ENCODE assay signal across 21 cellular contexts in the genomic region with DNA sequence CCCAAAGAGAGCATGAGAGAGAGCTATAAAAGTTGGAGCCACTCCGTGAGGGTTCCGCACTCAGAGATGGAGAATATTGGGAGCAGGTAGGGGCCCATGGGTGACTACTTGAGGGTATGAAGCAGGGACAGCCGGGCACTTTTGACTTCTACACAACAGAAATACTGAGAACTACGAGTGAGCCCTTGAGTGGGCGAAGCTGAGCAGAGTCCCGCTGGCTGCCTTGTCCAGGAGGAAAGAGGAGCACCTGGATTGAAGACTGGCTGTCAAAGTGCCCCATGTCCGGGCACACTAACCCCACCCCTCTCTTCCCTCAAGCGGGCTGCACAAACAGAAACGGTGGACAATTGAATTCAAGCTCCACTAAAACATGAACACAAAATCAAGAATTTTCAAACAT. TPM values are rescaled to one million over a fixed set of nuclear protein-coding genes. Genes with fewer than 3 reads are reported as not detected.
DNase-seq lines count a peak whose midpoint lies in the region; ATAC-seq, FAIRE-seq and TF ChIP-seq lines count a peak whose summit lies in the region.
"Had no signal": no experiment of that assay in that cellular context is flagged by ENCODE, and none has a peak within 500 bp of the region (broad histone marks: within the 10 kb centered on the region; RNA-seq: fewer than 3 reads in every experiment).

No MANE protein-coding gene starts in this region.

- POLR2A ChIA-PET in activated naive CD8-positive, alpha-beta T cell treated with anti-CD3 and anti-CD28 coated beads, Interleukin-2, amount 10 ng/mL, durations not matched to agents 7 days and 5 days (lab: Charles Lee): interaction anchor here (1.4 to 12.7 kb wide), 4 partner anchors 8 to 32 kb away, joined by 6 to 204 read pairs (median 53); no protein-coding TSS in a partner anchor
- POLR2A ChIA-PET in PC-3 (lab: Charles Lee; ENCODE audit: unreplicated experiment): no interaction called here

- peaks cover 99% of the 10 kb centered on the region for H3K79me2 ChIP-seq in Loucy (ENCODE audit: insufficient read depth, low read length)
- H3K79me2 ChIP-seq in PC-3 (ENCODE audit: low read length): no peaks in the 10 kb centered on the region

- H3K27ac ChIP-seq in spleen (peak overlapping the region in 6 of 8 donors; percentile 6 to 88 (median 62)), PC-3 (ENCODE audit: low read length) (no peak overlapping the region)
- H3K27ac ChIP-seq: left lung, suprapubic skin had no signal

- H3F3A ChIP-seq in Loucy (ENCODE audit: low read depth): peaks cover under 1% of the 10 kb centered on the region; the same call in 1 of the 2 replicates
- H3F3A ChIP-seq in PC-3 (ENCODE audit: low read length, unreplicated experiment): no peaks in the 10 kb centered on the region

- no peaks in the 10 kb centered on the region for H4K20me1 ChIP-seq in Loucy (ENCODE audit: insufficient read depth, low read length, poor library complexity, severe bottlenecking)
- no peaks in the 10 kb centered on the region for H4K20me1 ChIP-seq in PC-3 (ENCODE audit: low read length)

- no peaks in the 10 kb centered on the region for H3K27me3 ChIP-seq in Loucy (ENCODE audit: insufficient read depth, low read length, poor library complexity, severe bottlenecking)
- no peaks in the 10 kb centered on the region for H3K27me3 ChIP-seq in spleen (replicated peaks in 1 of 7)
- H3K27me3 ChIP-seq in PC-3 (ENCODE audit: low read length): no peaks in the 10 kb centered on the region
- H3K27me3 ChIP-seq: left lung, suprapubic skin had no signal

- H3K9me3 ChIP-seq in Loucy (ENCODE audit: insufficient read depth, low read depth, low read length) (no peaks in the 10 kb centered on the region), spleen (no peaks in the 10 kb centered on the region), PC-3 (ENCODE audit: low read length) (no peaks in the 10 kb centered on the region)
- H3K9me3 ChIP-seq: left lung, suprapubic skin had no signal

- H3K36me3 ChIP-seq in Loucy (ENCODE audit: insufficient read depth, low read length) (peaks cover 4% of the 10 kb centered on the region; the same call in 1 of the 2 replicates), spleen (no peaks in the 10 kb centered on the region), PC-3 (ENCODE audit: low read depth, low read length) (no peaks in the 10 kb centered on the region)
- H3K36me3 ChIP-seq: left lung, suprapubic skin had no signal

- H3K27me3 Mint-ChIP-seq in activated CD8-positive, alpha-beta memory T cell treated with anti-CD3 and anti-CD28 coated beads, Interleukin-2, amount 10 ng/mL, durations not matched to agents 7 days and 5 days: no peaks in the 10 kb centered on the region
- H3K27me3 Mint-ChIP-seq in activated naive CD8-positive, alpha-beta T cell treated with anti-CD3 and anti-CD28 coated beads, Interleukin-2, amount 10 ng/mL, durations not matched to agents 7 days and 5 days: no peaks in the 10 kb centered on the region

- WGBS in spleen, 5 donors: 80 to 90% (median 87%) methylated on average over 9 of the region's 9 CpGs

- no peak for ATAC-seq in activated CD8-positive, alpha-beta memory T cell treated with anti-CD3 and anti-CD28 coated beads, Interleukin-2, amount 10 ng/mL, durations not matched to agents 7 days and 5 days
- ATAC-seq in activated naive CD8-positive, alpha-beta T cell treated with anti-CD3 and anti-CD28 coated beads, Interleukin-2, amount 10 ng/mL, durations not matched to agents 7 days and 5 days (ENCODE audit: low read depth): no peak
- no peak for ATAC-seq in PC-3
- ATAC-seq: left lung had no signal

- no peak for TF ChIP-seq POLR2A in spleen (IDR thresholded peaks at IDR 0.05)

- H3K4me3 ChIP-seq in Loucy (ENCODE audit: low read length, poor library complexity, severe bottlenecking) (peak overlapping the region; percentile 4), spleen (peak overlapping the region in 1 of 8 donors; percentile 20), PC-3 (ENCODE audit: low read length) (no peak overlapping the region)
- H3K4me3 ChIP-seq: left lung, suprapubic skin had no signal

- no peak for DNase-seq in activated CD8-positive, alpha-beta memory T cell treated with anti-CD3 and anti-CD28 coated beads, Interleukin-2, amount 10 ng/mL, durations not matched to agents 7 days and 5 days
- no peak for DNase-seq in activated CD8-positive, alpha-beta memory T cell treated with anti-CD3 and anti-CD28 coated beads for 24 hours
- no peak for DNase-seq in activated naive CD8-positive, alpha-beta T cell treated with anti-CD3 and anti-CD28 coated beads, Interleukin-2, amount 10 ng/mL, durations not matched to agents 7 days and 5 days
- no peak for DNase-seq in spleen
- no peak for DNase-seq in urothelium cell line (ENCODE audit: low spot score)
- no peak for DNase-seq in SHP77 treated with DMSO at 0.1 percent for 48 hours (lab: John Stamatoyannopoulos, UW)
- no peak for DNase-seq in PC-3
- DNase-seq: ACHN; activated effector memory CD4-positive, alpha-beta T cell treated with anti-CD3 and anti-CD28 coated beads, Interleukin-2, amount 50 U/mL, for 16 hours; C1 segment of cervical spinal cord; DMS53; endodermal cell; HCEC 1CT; left lung; NCI-H1694; NCI-H226 had no signal

- H3K4me3 Mint-ChIP-seq in activated CD8-positive, alpha-beta memory T cell treated with anti-CD3 and anti-CD28 coated beads, Interleukin-2, amount 10 ng/mL, durations not matched to agents 7 days and 5 days: peak overlapping the region; percentile 74
- peak overlapping the region; percentile 82 for H3K4me3 Mint-ChIP-seq in activated naive CD8-positive, alpha-beta T cell treated with anti-CD3 and anti-CD28 coated beads, Interleukin-2, amount 10 ng/mL, durations not matched to agents 7 days and 5 days
- H3K4me3 Mint-ChIP-seq: endodermal cell had no signal

- peaks cover 37% of the 10 kb centered on the region for H3K36me3 Mint-ChIP-seq in activated CD8-positive, alpha-beta memory T cell treated with anti-CD3 and anti-CD28 coated beads, Interleukin-2, amount 10 ng/mL, durations not matched to agents 7 days and 5 days
- H3K36me3 Mint-ChIP-seq in activated naive CD8-positive, alpha-beta T cell treated with anti-CD3 and anti-CD28 coated beads, Interleukin-2, amount 10 ng/mL, durations not matched to agents 7 days and 5 days: peaks cover 14% of the 10 kb centered on the region

- peaks cover 86% of the 10 kb centered on the region for H3K4me1 Mint-ChIP-seq in activated CD8-positive, alpha-beta memory T cell treated with anti-CD3 and anti-CD28 coated beads, Interleukin-2, amount 10 ng/mL, durations not matched to agents 7 days and 5 days
- peaks cover 77% of the 10 kb centered on the region for H3K4me1 Mint-ChIP-seq in activated naive CD8-positive, alpha-beta T cell treated with anti-CD3 and anti-CD28 coated beads, Interleukin-2, amount 10 ng/mL, durations not matched to agents 7 days and 5 days
- H3K4me1 Mint-ChIP-seq: endodermal cell had no signal

- H3K9me2 ChIP-seq in Loucy (replicated peaks; ENCODE audit: low read depth, low read length): no peaks in the 10 kb centered on the region
- no peaks in the 10 kb centered on the region for H3K9me2 ChIP-seq in PC-3 (replicated peaks; ENCODE audit: low read length)

- intact Hi-C loops in spleen (cut with DNase I; ENCODE audit: low total_unique reads): no loop called here
- intact Hi-C loops in PC-3 (cut with micrococcal nuclease): no loop called here

- no TSS peak for BruUV-seq in PC-3 (replicated peaks; lab: Mats Ljungman, UMichigan)

- FAIRE-seq in urothelium cell line (lab: Jason Lieb, UNC): no peak
- FAIRE-seq: GM12892, TTC549 had no signal

- H3K27ac Mint-ChIP-seq in activated CD8-positive, alpha-beta memory T cell treated with anti-CD3 and anti-CD28 coated beads, Interleukin-2, amount 10 ng/mL, durations not matched to agents 7 days and 5 days: peak overlapping the region; percentile 90
- peak overlapping the region; percentile 90 for H3K27ac Mint-ChIP-seq in activated naive CD8-positive, alpha-beta T cell treated with anti-CD3 and anti-CD28 coated beads, Interleukin-2, amount 10 ng/mL, durations not matched to agents 7 days and 5 days
- H3K27ac Mint-ChIP-seq: endodermal cell had no signal

- H3K4me1 ChIP-seq in Loucy (ENCODE audit: insufficient read depth, low read length, poor library complexity, severe bottlenecking): peaks cover 91% of the 10 kb centered on the region
- H3K4me1 ChIP-seq in spleen: peaks cover 12 to 92% (median 51%) of the 10 kb centered on the region in 6 donors
- peaks cover 9% of the 10 kb centered on the region for H3K4me1 ChIP-seq in PC-3 (ENCODE audit: insufficient read depth, low read length)
- H3K4me1 ChIP-seq: suprapubic skin had no signal

- H3K9me3 Mint-ChIP-seq in activated CD8-positive, alpha-beta memory T cell treated with anti-CD3 and anti-CD28 coated beads, Interleukin-2, amount 10 ng/mL, durations not matched to agents 7 days and 5 days (ENCODE audit: low read depth): no peaks in the 10 kb centered on the region
- no peaks in the 10 kb centered on the region for H3K9me3 Mint-ChIP-seq in activated naive CD8-positive, alpha-beta T cell treated with anti-CD3 and anti-CD28 coated beads, Interleukin-2, amount 10 ng/mL, durations not matched to agents 7 days and 5 days
- H3K9me3 Mint-ChIP-seq: endodermal cell had no signal

- no peak overlapping the region for H2AFZ ChIP-seq in Loucy (ENCODE audit: low read length)
- H2AFZ ChIP-seq in PC-3 (ENCODE audit: low read length): no peak overlapping the region

- CTCF ChIA-PET in activated CD8-positive, alpha-beta memory T cell treated with anti-CD3 and anti-CD28 coated beads, Interleukin-2, amount 10 ng/mL, durations not matched to agents 7 days and 5 days (lab: Charles Lee): interaction anchor here (0.9 to 8.3 kb wide), 8 partner anchors 8 to 32 kb away, joined by 3 to 91 read pairs (median 4); no protein-coding TSS in a partner anchor
- CTCF ChIA-PET in PC-3 (lab: Charles Lee): no interaction called here

- TF ChIP-seq CTCF in Loucy (conservative IDR thresholded peaks at IDR 0.05; ENCODE audit: low read length) (no peak), spleen (IDR thresholded peaks at IDR 0.05 in 8 of 11, conservative IDR thresholded peaks at IDR 0.05 in 3 of 11) (no peak), PC-3 (conservative IDR thresholded peaks at IDR 0.05; ENCODE audit: low read depth, low read length) (no peak)

- H3K9ac ChIP-seq in Loucy (ENCODE audit: low read depth, low read length, poor library complexity, severe bottlenecking) (peak overlapping the region; percentile 51), PC-3 (ENCODE audit: low read length) (no peak overlapping the region)

- H3K4me2 ChIP-seq in Loucy (ENCODE audit: low read depth, low read length, poor library complexity, severe bottlenecking) (peak overlapping the region; percentile 94), PC-3 (ENCODE audit: low read length) (no peak overlapping the region)

RNA-seq across cellular contexts. Expression of a gene that starts 33.6 kb away (rescaled TPM):
- 100 to 1,000 TPM; 198 to 270 TPM for total RNA-seq in activated CD8-positive, alpha-beta memory T cell treated with anti-CD3 and anti-CD28 coated beads, Interleukin-2, amount 10 ng/mL, durations not matched to agents 7 days and 5 days
- total RNA-seq in activated naive CD8-positive, alpha-beta T cell treated with anti-CD3 and anti-CD28 coated beads, Interleukin-2, amount 10 ng/mL, durations not matched to agents 7 days and 5 days: 100 to 1,000 TPM; 355 to 358 TPM
- 100 to 1,000 TPM; 178 to 287 (median 228) TPM for total RNA-seq in spleen
- polyA plus RNA-seq in spleen: 10 to 100 TPM; 21.0 to 26.3 (median 23.3) TPM
- 0.81 and 1.1 TPM in 2 replicates for total RNA-seq in PC-3 (2014; rRNA removed)
- total RNA-seq: chondrocyte, endodermal cell had no signal

Comparison
In these comparisons a context has a peak if more than half of its experiments do, and no peak if none do; other contexts are left out.
1. RNA of a gene that starts 33.6 kb away (total RNA-seq): 355 to 358 TPM in activated naive CD8-positive, alpha-beta T cell treated with anti-CD3 and anti-CD28 coated beads, Interleukin-2, amount 10 ng/mL, durations not matched to agents 7 days and 5 days, 198 to 270 TPM in activated CD8-positive, alpha-beta memory T cell treated with anti-CD3 and anti-CD28 coated beads, Interleukin-2, amount 10 ng/mL, durations not matched to agents 7 days and 5 days and 178 to 287 TPM in spleen; 0.81 to 1.1 TPM in PC-3; every median in the first group is over 10 times any median in the second.